ENCODE assay signal across 8 cellular contexts in the genomic region with DNA sequence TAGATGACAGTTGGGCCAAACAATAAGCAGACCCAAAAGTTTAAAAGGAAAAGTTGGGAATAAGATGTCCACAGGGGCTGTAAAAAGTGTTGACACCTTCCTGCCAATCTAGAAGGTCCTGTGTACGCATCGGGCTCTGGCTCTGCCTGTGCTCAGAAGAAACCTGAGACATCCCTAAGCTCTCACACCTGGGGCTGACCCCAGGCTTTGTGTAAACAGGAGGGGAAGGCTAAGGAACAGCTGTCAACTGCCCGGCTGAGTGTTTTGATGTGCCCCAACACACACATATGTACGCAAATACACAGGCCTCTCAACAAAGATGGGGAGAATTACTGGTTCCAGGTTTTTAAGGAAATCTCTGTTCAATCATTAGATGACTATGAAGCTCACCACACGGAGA.
DNase-seq lines count a peak whose midpoint lies in the region; ATAC-seq and TF ChIP-seq lines count a peak whose summit lies in the region.

No MANE protein-coding gene starts in this region.

- H3K36me3 Mint-ChIP-seq in nephron progenitor cell (ENCODE audit: low read depth): peaks cover 24% of the 10 kb centered on the region

- peaks cover 48% of the 10 kb centered on the region for H3K4me1 Mint-ChIP-seq in nephron progenitor cell

- H3K36me3 ChIP-seq in SU-DHL-6 (ENCODE audit: low read length): no peaks in the 10 kb centered on the region; the same call in 1 of the 2 replicates

- H3K27me3 Mint-ChIP-seq in nephron progenitor cell (ENCODE audit: low read depth, poor library complexity): no peaks in the 10 kb centered on the region

- H3K9ac ChIP-seq in SU-DHL-6 (ENCODE audit: low read length): peak overlapping the region; percentile 4; the same call in 1 of the 2 replicates

- TF ChIP-seq CTCF in LNCaP clone FGC (IDR thresholded peaks at IDR 0.05; ENCODE audit: control insufficient read depth, extremely low read depth, insufficient read depth) (no peak), SU-DHL-6 (IDR thresholded peaks at IDR 0.05; ENCODE audit: insufficient read depth, low read length, poor library complexity, severe bottlenecking) (no peak), nephron progenitor cell (IDR thresholded peaks at IDR 0.05) (no peak)

- peak overlapping the region; percentile 65 for H3K4me3 Mint-ChIP-seq in nephron progenitor cell

- peaks cover 25% of the 10 kb centered on the region for H4K20me1 ChIP-seq in SU-DHL-6 (ENCODE audit: low read depth, low read length)

- H3K27ac Mint-ChIP-seq in nephron progenitor cell: peak overlapping the region; percentile 97

- peaks cover 42% of the 10 kb centered on the region for H3K9me3 Mint-ChIP-seq in nephron progenitor cell

- H3K79me2 ChIP-seq in SU-DHL-6 (ENCODE audit: insufficient read depth, low read length): peaks cover 51% of the 10 kb centered on the region

- H3K9me3 ChIP-seq in SU-DHL-6 (ENCODE audit: insufficient read depth, low read length): no peaks in the 10 kb centered on the region

- H3K27me3 ChIP-seq in SU-DHL-6 (ENCODE audit: low read length): no peaks in the 10 kb centered on the region

- H3K4me2 ChIP-seq in SU-DHL-6 (ENCODE audit: low read depth, low read length, poor library complexity, severe bottlenecking): peak overlapping the region; percentile 44

- H3K4me3 ChIP-seq in LNCaP clone FGC (ENCODE audit: low read depth, low read length) (no peak overlapping the region), SU-DHL-6 (ENCODE audit: insufficient read depth, low read length, poor library complexity, severe bottlenecking) (no peak overlapping the region)

- H3K9me2 ChIP-seq in SU-DHL-6 (replicated peaks; ENCODE audit: insufficient read depth, low read length): no peaks in the 10 kb centered on the region

- DNase-seq in LNCaP clone FGC (ENCODE audit: low read depth): peak; percentile 67
- DNase-seq in nephron progenitor cell: peak; percentile 33
- no peak for DNase-seq in HUDEP-2 (lab: John Stamatoyannopoulos, UW; ENCODE audit: unreplicated experiment in 76 of 76)
- no peak for DNase-seq in foreskin melanocyte
- no peak for DNase-seq in stimulated activated CD4-positive, alpha-beta T cell treated with anti-CD3 and anti-CD28 coated beads, Interleukin-2, amount 100 ng/mL, for 24 hours

- no peak overlapping the region for H2AFZ ChIP-seq in SU-DHL-6 (ENCODE audit: low read depth, low read length, severe bottlenecking)

- ATAC-seq in GM21381 (IDR thresholded peaks at IDR 0.05; ENCODE audit: unreplicated experiment): peak; percentile 50
- no peak for ATAC-seq in HG03571 (IDR thresholded peaks at IDR 0.05; ENCODE audit: unreplicated experiment)

- H3K27ac ChIP-seq in SU-DHL-6 (ENCODE audit: low read depth, low read length): no peak overlapping the region

- H3F3A ChIP-seq in SU-DHL-6 (ENCODE audit: insufficient read depth): peaks cover 35% of the 10 kb centered on the region

Comparison
In these comparisons a context has a peak if more than half of its experiments do, and no peak if none do; other contexts are left out.
1. DNase-seq: peak in LNCaP clone FGC (single experiment) and nephron progenitor cell (single experiment); none in HUDEP-2 (0 of 76), foreskin melanocyte (single experiment) and stimulated activated CD4-positive, alpha-beta T cell treated with anti-CD3 and anti-CD28 coated beads, Interleukin-2, amount 100 ng/mL, for 24 hours (0 of 2).